Comparison of ENCODE assay signal across 22 cellular contexts in the genomic region with DNA sequence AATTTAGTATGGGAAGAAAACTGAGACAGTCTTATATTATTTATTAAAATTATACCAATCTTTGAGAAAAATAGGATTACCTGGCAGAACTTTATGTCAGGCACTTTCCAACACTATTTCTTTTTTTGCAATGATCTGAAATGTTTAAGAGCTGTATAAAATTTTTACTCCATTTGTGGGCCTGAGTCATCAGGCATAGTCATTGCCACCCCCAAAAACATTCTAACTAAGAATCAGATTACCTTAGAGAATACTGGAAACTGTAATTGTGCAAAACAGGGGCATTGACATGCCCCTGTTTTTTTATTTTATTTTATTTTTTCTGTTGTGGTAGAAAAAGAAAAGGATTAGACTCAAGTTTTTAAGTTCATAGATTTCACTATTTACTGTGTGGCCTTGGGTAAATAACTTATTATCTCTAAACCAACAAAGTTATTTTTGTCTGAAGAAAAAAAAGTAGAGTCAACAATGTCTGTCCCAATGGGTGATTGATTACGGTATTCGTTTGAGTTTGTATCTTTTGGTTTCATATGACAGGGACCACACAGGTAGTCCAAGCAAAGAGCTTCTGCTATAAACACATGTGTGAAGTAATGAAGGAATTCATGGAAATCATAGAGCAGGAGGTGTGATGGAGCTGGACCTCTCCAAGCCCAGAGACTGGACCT. TPM values are rescaled to one million over a fixed set of nuclear protein-coding genes. Genes with fewer than 3 reads are reported as not detected.
"Had no signal": no experiment of that assay in that cellular context is flagged by ENCODE, and none has a peak within 500 bp of the region (broad histone marks: within the 10 kb centered on the region; RNA-seq: fewer than 3 reads in every experiment).

No MANE protein-coding gene starts in this region.

- H3K36me3 ChIP-seq: esophagus muscularis mucosa, gastroesophageal sphincter, lower lobe of right lung, tibial nerve had no signal

- H3K9me3 ChIP-seq: esophagus muscularis mucosa, gastroesophageal sphincter, lower lobe of right lung, psoas muscle, tibial nerve had no signal

- H3K9ac ChIP-seq: parathyroid adenoma had no signal

- H3K4me3 ChIP-seq: esophagus muscularis mucosa, gastroesophageal sphincter, lower lobe of right lung, psoas muscle, tibial nerve had no signal

- H2AFZ ChIP-seq: parathyroid adenoma had no signal

- DNase-seq: activated CD4-positive, alpha-beta memory T cell treated with anti-CD3 and anti-CD28 coated beads, Interleukin-2, amount 10 ng/mL, durations not matched to agents 7 days and 5 days; activated CD4-positive, alpha-beta T cell treated with anti-CD3 and anti-CD28 coated beads for 1 hour; activated CD4-positive, alpha-beta T cell treated with anti-CD3 and anti-CD28 coated beads, Interleukin-2, amount 10 ng/mL, durations not matched to agents 7 days and 5 days; activated T-cell treated with anti-CD3 and anti-CD28 coated beads, Interleukin-2, amount 50 U/mL, for 4 hours; anterior cingulate cortex; central memory CD4-positive, alpha-beta T cell; dermis blood vessel endothelial cell; effector CD4-positive, alpha-beta T cell; hippocampal formation; lower lobe of right lung; mesenchymal stem cell; naive thymus-derived CD8-positive, alpha-beta T cell; psoas muscle; stimulated activated naive CD4-positive, alpha-beta T cell treated with Interleukin-2 at 50 U/mL for 16 hours; T1000 had no signal

- H3K4me1 ChIP-seq: gastroesophageal sphincter, lower lobe of right lung, parathyroid adenoma, psoas muscle, tibial nerve had no signal

- H3K79me2 ChIP-seq: parathyroid adenoma had no signal

- ATAC-seq: activated naive CD4-positive, alpha-beta T cell treated with anti-CD3 and anti-CD28 coated beads, Interleukin-2, amount 50 U/mL, for 72 hours; activated T-cell treated with anti-CD3 and anti-CD28 coated beads, Interleukin-2, amount 50 U/mL, for 4 hours; activated T-helper 17 cell treated with anti-CD3 and anti-CD28 coated beads, Interleukin-2, amount 50 U/mL, for 72 hours; gastroesophageal sphincter; left lobe of liver; lower lobe of right lung; naive thymus-derived CD8-positive, alpha-beta T cell; psoas muscle had no signal

- H3K27ac ChIP-seq: esophagus muscularis mucosa, gastroesophageal sphincter, lower lobe of right lung, parathyroid adenoma, psoas muscle, tibial nerve had no signal

RNA-seq across cellular contexts. Expression of a gene that starts 24.6 kb away (rescaled TPM):
- total RNA-seq: activated CD4-positive, alpha-beta T cell treated with anti-CD3 and anti-CD28 coated beads, Interleukin-2, amount 10 ng/mL, durations not matched to agents 7 days and 5 days; activated naive CD4-positive, alpha-beta T cell treated with anti-CD3 and anti-CD28 coated beads, Interleukin-2, amount 50 U/mL, for 72 hours; activated T-helper 17 cell treated with anti-CD3 and anti-CD28 coated beads, Interleukin-2, amount 50 U/mL, for 72 hours; naive thymus-derived CD8-positive, alpha-beta T cell had no signal
- polyA plus RNA-seq: naive thymus-derived CD8-positive, alpha-beta T cell had no signal
